19 cellular contexts compared by ENCODE assay signal in genomic region chr2:112194480-112194879, GRCh38. TPM values are rescaled to one million over a fixed set of nuclear protein-coding genes. Genes with fewer than 3 reads are reported as not detected.
DNase-seq lines count a peak whose midpoint lies in the region; ATAC-seq and TF ChIP-seq lines count a peak whose summit lies in the region.
"Had no signal": no experiment of that assay in that cellular context is flagged by ENCODE, and none has a peak within 500 bp of the region (broad histone marks: within the 10 kb centered on the region; RNA-seq: fewer than 3 reads in every experiment).

No MANE protein-coding gene starts in this region.

- TF ChIP-seq CTCF in activated CD8-positive, alpha-beta T cell treated with anti-CD3 and anti-CD28 coated beads for 36 hours (IDR thresholded peaks at IDR 0.05): no peak
- no peak for TF ChIP-seq CTCF in Loucy (conservative IDR thresholded peaks at IDR 0.05; ENCODE audit: low read length)

- H3K4me1 Mint-ChIP-seq in activated CD8-positive, alpha-beta T cell treated with anti-CD3 and anti-CD28 coated beads, Interleukin-2, amount 10 ng/mL, durations not matched to agents 7 days and 5 days (ENCODE audit: low read depth): peaks cover 22% of the 10 kb centered on the region
- H3K4me1 Mint-ChIP-seq in activated CD8-positive, alpha-beta T cell treated with anti-CD3 and anti-CD28 coated beads for 36 hours (ENCODE audit: low read depth): peaks cover 34% of the 10 kb centered on the region
- peaks cover 18 to 65% (median 34%) of the 10 kb centered on the region in 4 donors for H3K4me1 Mint-ChIP-seq in CD4-positive, CD25-positive, alpha-beta regulatory T cell

- no peak for ATAC-seq in activated CD8-positive, alpha-beta T cell treated with anti-CD3 and anti-CD28 coated beads, Interleukin-2, amount 10 ng/mL, durations not matched to agents 7 days and 5 days
- no peak for ATAC-seq in activated CD8-positive, alpha-beta T cell treated with anti-CD3 and anti-CD28 coated beads for 36 hours
- ATAC-seq in CD4-positive, CD25-positive, alpha-beta regulatory T cell (ENCODE audit: low read depth in 2 of 2): no peak
- peak in 1 of 2 donors; percentile 35 for ATAC-seq in activated naive CD4-positive, alpha-beta T cell treated with anti-CD3 and anti-CD28 coated beads, Interleukin-2, amount 50 U/mL, for 72 hours
- ATAC-seq: A549, HCT116 had no signal

- H3K4me3 Mint-ChIP-seq in activated CD8-positive, alpha-beta T cell treated with anti-CD3 and anti-CD28 coated beads, Interleukin-2, amount 10 ng/mL, durations not matched to agents 7 days and 5 days: no peak overlapping the region
- H3K4me3 Mint-ChIP-seq in activated CD8-positive, alpha-beta T cell treated with anti-CD3 and anti-CD28 coated beads for 36 hours: no peak overlapping the region
- peak overlapping the region in 1 of 4 donors; percentile 30 for H3K4me3 Mint-ChIP-seq in CD4-positive, CD25-positive, alpha-beta regulatory T cell

- no peaks in the 10 kb centered on the region for H3K9me3 ChIP-seq in CD4-positive, CD25-positive, alpha-beta regulatory T cell (ENCODE audit: control insufficient read depth in 2 of 2, low read length in 2 of 2)
- no peaks in the 10 kb centered on the region for H3K9me3 ChIP-seq in Loucy (ENCODE audit: insufficient read depth, low read depth, low read length)
- H3K9me3 ChIP-seq: MG63 had no signal

- H3K36me3 ChIP-seq in CD4-positive, CD25-positive, alpha-beta regulatory T cell (ENCODE audit: control insufficient read depth, insufficient read depth, low read length): peaks cover 6% of the 10 kb centered on the region
- H3K36me3 ChIP-seq in Loucy (ENCODE audit: insufficient read depth, low read length): no peaks in the 10 kb centered on the region
- H3K36me3 ChIP-seq: MG63 had no signal

- DNase-seq in activated CD8-positive, alpha-beta T cell treated with anti-CD3 and anti-CD28 coated beads, Interleukin-2, amount 10 ng/mL, durations not matched to agents 7 days and 5 days: no peak
- DNase-seq in activated CD8-positive, alpha-beta T cell treated with anti-CD3 and anti-CD28 coated beads for 36 hours: no peak
- DNase-seq in CD4-positive, CD25-positive, alpha-beta regulatory T cell: no peak
- no peak for DNase-seq in activated naive CD4-positive, alpha-beta T cell treated with anti-CD3 and anti-CD28 coated beads, Interleukin-2, amount 50 U/mL, for 72 hours (ENCODE audit: low spot score in 2 of 2)
- no peak for DNase-seq in stimulated activated CD4-positive, alpha-beta T cell treated with anti-CD3 and anti-CD28 coated beads, Interleukin-1b, Interleukin-23, amount 100 ng/mL, for 48 hours
- DNase-seq in NCI-H1436 (lab: John Stamatoyannopoulos, UW): no peak
- no peak for DNase-seq in ureter (ENCODE audit: low spot score)
- DNase-seq: C1 segment of cervical spinal cord, COR-L47, GF-D8, MG63, NCI-H1092, NCI-H2081 treated with DMSO at 0.1 percent for 48 hours, NCI-H82 had no signal

- H3K27ac ChIP-seq in CD4-positive, CD25-positive, alpha-beta regulatory T cell (ENCODE audit: insufficient read depth, low read length, poor library complexity, severe bottlenecking): no peak overlapping the region
- H3K27ac ChIP-seq: A549, KMS-11 had no signal

- no peaks in the 10 kb centered on the region for H3F3A ChIP-seq in Loucy (ENCODE audit: low read depth)

- H3K4me3 ChIP-seq in CD4-positive, CD25-positive, alpha-beta regulatory T cell (ENCODE audit: low read depth, low read length): no peak overlapping the region
- no peak overlapping the region for H3K4me3 ChIP-seq in Loucy (ENCODE audit: low read length, poor library complexity, severe bottlenecking)
- H3K4me3 ChIP-seq: A549, MG63 had no signal

- 0 out of 2 replicates have a peak overlapping the region, but pooled peaks have one; percentile 31 for H2AFZ ChIP-seq in Loucy (ENCODE audit: low read length)

- no peaks in the 10 kb centered on the region for H3K9me2 ChIP-seq in Loucy (replicated peaks; ENCODE audit: low read depth, low read length)

- no peaks in the 10 kb centered on the region for H3K9me3 Mint-ChIP-seq in activated CD8-positive, alpha-beta T cell treated with anti-CD3 and anti-CD28 coated beads, Interleukin-2, amount 10 ng/mL, durations not matched to agents 7 days and 5 days (ENCODE audit: insufficient read depth)
- peaks cover 1% of the 10 kb centered on the region for H3K9me3 Mint-ChIP-seq in activated CD8-positive, alpha-beta T cell treated with anti-CD3 and anti-CD28 coated beads for 36 hours
- peaks cover 0 to 2% (median 0%) of the 10 kb centered on the region in 7 donors for H3K9me3 Mint-ChIP-seq in CD4-positive, CD25-positive, alpha-beta regulatory T cell
- H3K9me3 Mint-ChIP-seq in activated naive CD4-positive, alpha-beta T cell treated with anti-CD3 and anti-CD28 coated beads, Interleukin-2, amount 50 U/mL, for 72 hours: peaks cover 7 to 10% of the 10 kb centered on the region in 2 donors

- no peaks in the 10 kb centered on the region for H3K36me3 Mint-ChIP-seq in activated CD8-positive, alpha-beta T cell treated with anti-CD3 and anti-CD28 coated beads, Interleukin-2, amount 10 ng/mL, durations not matched to agents 7 days and 5 days (ENCODE audit: low read depth)
- H3K36me3 Mint-ChIP-seq in activated CD8-positive, alpha-beta T cell treated with anti-CD3 and anti-CD28 coated beads for 36 hours (ENCODE audit: low read depth): peaks cover 1% of the 10 kb centered on the region
- H3K36me3 Mint-ChIP-seq in CD4-positive, CD25-positive, alpha-beta regulatory T cell: peaks cover 31% of the 10 kb centered on the region
- H3K36me3 Mint-ChIP-seq in activated naive CD4-positive, alpha-beta T cell treated with anti-CD3 and anti-CD28 coated beads, Interleukin-2, amount 50 U/mL, for 72 hours: peaks cover 25 to 76% of the 10 kb centered on the region in 2 donors

- H3K79me2 ChIP-seq in Loucy (ENCODE audit: insufficient read depth, low read length): no peaks in the 10 kb centered on the region

- H4K20me1 ChIP-seq in Loucy (ENCODE audit: insufficient read depth, low read length, poor library complexity, severe bottlenecking): no peaks in the 10 kb centered on the region

- no peaks in the 10 kb centered on the region for H3K27me3 ChIP-seq in CD4-positive, CD25-positive, alpha-beta regulatory T cell (ENCODE audit: control insufficient read depth, insufficient read depth, low read length)
- H3K27me3 ChIP-seq in Loucy (ENCODE audit: insufficient read depth, low read length, poor library complexity, severe bottlenecking): no peaks in the 10 kb centered on the region
- H3K27me3 ChIP-seq: MG63 had no signal

- CTCF ChIA-PET in activated CD8-positive, alpha-beta T cell treated with anti-CD3 and anti-CD28 coated beads, Interleukin-2, amount 10 ng/mL, durations not matched to agents 7 days and 5 days (lab: Charles Lee): interaction anchor here (1.2 to 1.5 kb wide), 2 partner anchors 65 to 273 kb away, joined by 3 read pairs; no protein-coding TSS in a partner anchor
- CTCF ChIA-PET in activated CD8-positive, alpha-beta T cell treated with anti-CD3 and anti-CD28 coated beads for 36 hours (lab: Charles Lee): interaction anchor here (1.2 kb wide), 1 partner anchor 12 kb away, joined by 5 read pairs; no protein-coding TSS in a partner anchor

- POLR2A ChIA-PET in activated CD8-positive, alpha-beta T cell treated with anti-CD3 and anti-CD28 coated beads, Interleukin-2, amount 10 ng/mL, durations not matched to agents 7 days and 5 days (lab: Charles Lee): no interaction called here
- POLR2A ChIA-PET in activated CD8-positive, alpha-beta T cell treated with anti-CD3 and anti-CD28 coated beads for 36 hours (lab: Charles Lee): interaction anchor here (1.3 kb wide), 1 partner anchor 23 kb away, joined by 3 read pairs; no protein-coding TSS in a partner anchor

- peak overlapping the region; percentile 1 for H3K4me2 ChIP-seq in Loucy (ENCODE audit: low read depth, low read length, poor library complexity, severe bottlenecking)
- H3K4me2 ChIP-seq: A549, KMS-11 had no signal

- intact Hi-C loops in activated CD8-positive, alpha-beta T cell treated with anti-CD3 and anti-CD28 coated beads for 36 hours (cut with micrococcal nuclease): no loop called here

- H3K4me1 ChIP-seq in CD4-positive, CD25-positive, alpha-beta regulatory T cell (ENCODE audit: control insufficient read depth, insufficient read depth, low read length, poor library complexity, severe bottlenecking): peaks cover 22% of the 10 kb centered on the region
- peaks cover 28% of the 10 kb centered on the region for H3K4me1 ChIP-seq in Loucy (ENCODE audit: insufficient read depth, low read length, poor library complexity, severe bottlenecking)
- H3K4me1 ChIP-seq: A549 had no signal

- no peaks in the 10 kb centered on the region for H3K27me3 Mint-ChIP-seq in activated CD8-positive, alpha-beta T cell treated with anti-CD3 and anti-CD28 coated beads, Interleukin-2, amount 10 ng/mL, durations not matched to agents 7 days and 5 days (ENCODE audit: low read depth)
- no peaks in the 10 kb centered on the region for H3K27me3 Mint-ChIP-seq in activated CD8-positive, alpha-beta T cell treated with anti-CD3 and anti-CD28 coated beads for 36 hours
- H3K27me3 Mint-ChIP-seq in CD4-positive, CD25-positive, alpha-beta regulatory T cell: no peaks in the 10 kb centered on the region

- H3K9ac ChIP-seq in Loucy (ENCODE audit: low read depth, low read length, poor library complexity, severe bottlenecking): no peak overlapping the region
- H3K9ac ChIP-seq: KMS-11 had no signal

- peak overlapping the region; percentile 18 for H3K27ac Mint-ChIP-seq in activated CD8-positive, alpha-beta T cell treated with anti-CD3 and anti-CD28 coated beads, Interleukin-2, amount 10 ng/mL, durations not matched to agents 7 days and 5 days
- H3K27ac Mint-ChIP-seq in activated CD8-positive, alpha-beta T cell treated with anti-CD3 and anti-CD28 coated beads for 36 hours: no peak overlapping the region
- H3K27ac Mint-ChIP-seq in CD4-positive, CD25-positive, alpha-beta regulatory T cell: peak overlapping the region in 2 of 3 donors; percentile 49 to 80
- H3K27ac Mint-ChIP-seq in activated naive CD4-positive, alpha-beta T cell treated with anti-CD3 and anti-CD28 coated beads, Interleukin-2, amount 50 U/mL, for 72 hours: peak overlapping the region; percentile 60 to 83

RNA-seq across cellular contexts. Expression of gene FBLN7, which starts 56.3 kb away (rescaled TPM):
- total RNA-seq in activated CD8-positive, alpha-beta T cell treated with anti-CD3 and anti-CD28 coated beads, Interleukin-2, amount 10 ng/mL, durations not matched to agents 7 days and 5 days: under 1 TPM; 0.58 to 0.91 TPM
- 1 to 10 TPM; 7.4 to 7.9 TPM for total RNA-seq in activated CD8-positive, alpha-beta T cell treated with anti-CD3 and anti-CD28 coated beads for 36 hours
- 19.3 TPM for total RNA-seq in CD4-positive, CD25-positive, alpha-beta regulatory T cell
- 10 to 100 TPM; 29.9 to 40.2 (median 36.5) TPM for polyA plus RNA-seq in CD4-positive, CD25-positive, alpha-beta regulatory T cell
- total RNA-seq in activated naive CD4-positive, alpha-beta T cell treated with anti-CD3 and anti-CD28 coated beads, Interleukin-2, amount 50 U/mL, for 72 hours: 10 to 100 TPM; 25.4 to 48.5 TPM
- 8.9 TPM for total RNA-seq in ureter
- total RNA-seq: Daoy had no signal
